1 cellular context compared by ENCODE assay signal in genomic region chr12:26187429-26187828, GRCh38.
TF ChIP-seq lines count a peak whose summit lies in the region.

No MANE protein-coding gene starts in this region.

TF ChIP-seq in HepG2, 621 proteins besides CTCF, POLR2A, EP300 and RAD21 (continued from another document):
- TF ChIP-seq ZFP36 (IDR thresholded peaks at IDR 0.05; ENCODE audit: borderline replicate concordance, low read depth, low read length, partially characterized antibody), result no peak
